Comparison of ENCODE assay signal across 14 cellular contexts in genomic region chr4:150235795-150236385, GRCh38.
DNase-seq lines count a peak whose midpoint lies in the region; ATAC-seq, FAIRE-seq and TF ChIP-seq lines count a peak whose summit lies in the region.
"Had no signal": no experiment of that assay in that cellular context is flagged by ENCODE, and none has a peak within 500 bp of the region (broad histone marks: within the 10 kb centered on the region; RNA-seq: fewer than 3 reads in every experiment).

No MANE protein-coding gene starts in this region.

- no peaks in the 10 kb centered on the region for H4K20me1 ChIP-seq in endothelial cell of umbilical vein (replicated peaks; ENCODE audit: control insufficient read depth, extremely low read depth, insufficient read depth, low read length)

- H3K9ac ChIP-seq in endothelial cell of umbilical vein (replicated peaks; ENCODE audit: extremely low read depth, insufficient read depth, low read length) = peak overlapping the region; percentile 70

- no peaks in the 10 kb centered on the region for H3K9me3 Mint-ChIP-seq in nephron
- H3K9me3 Mint-ChIP-seq: naive thymus-derived CD8-positive, alpha-beta T cell; T-helper 1 cell treated with Interleukin-12 subunit alpha and Interleukin-12 subunit beta and Interleukin-4 antibody, amounts not matched to agents 30 μg/mL and 1 μg/mL, for 36 hours had no signal

- H3K79me2 ChIP-seq in endothelial cell of umbilical vein (ENCODE audit: control insufficient read depth, insufficient read depth, low read length) = no peaks in the 10 kb centered on the region

- no peaks in the 10 kb centered on the region for H3K9me1 ChIP-seq in endothelial cell of umbilical vein (replicated peaks; ENCODE audit: control insufficient read depth, extremely low read depth, insufficient read depth, low read length)

- POLR2A ChIA-PET in A549 (lab: Yijun Ruan, JAX) = no interaction called here
- POLR2A ChIA-PET in endothelial cell of umbilical vein (lab: Charles Lee) = no interaction called here

- H3K27me3 ChIP-seq in RWPE2 (ENCODE audit: insufficient read depth, poor library complexity, severe bottlenecking) (no peaks in the 10 kb centered on the region), endothelial cell of umbilical vein (ENCODE audit: control insufficient read depth in 2 of 2, insufficient read depth in 2 of 2, low read length in 2 of 2) (no peaks in the 10 kb centered on the region), left lung (no peaks in the 10 kb centered on the region), adrenal gland (no peaks in the 10 kb centered on the region)

- H3K36me3 ChIP-seq in RWPE2 (ENCODE audit: low read depth) (no peaks in the 10 kb centered on the region), endothelial cell of umbilical vein (ENCODE audit: control insufficient read depth in 2 of 2, extremely low read depth in 1 of 2, insufficient read depth in 2 of 2, low read length in 2 of 2) (no peaks in the 10 kb centered on the region), left lung (no peaks in the 10 kb centered on the region), adrenal gland (replicated peaks in 1 of 2) (no peaks in the 10 kb centered on the region)

- 57% methylated on average over 6 of the region's 6 CpGs for WGBS in A549 (ENCODE audit: missing lambda C conversion rate)
- 79 to 83% (median 80%) methylated on average over 6 of the region's 6 CpGs for WGBS in adrenal gland, 4 donors

- CTCF ChIA-PET in A549 (lab: Yijun Ruan, JAX) = interaction anchor here (1.3 kb wide), 2 partner anchors 9 to 225 kb away, joined by 3 to 4 read pairs; no protein-coding TSS in a partner anchor
- CTCF ChIA-PET in endothelial cell of umbilical vein (lab: Charles Lee) = no interaction called here

- peaks cover 4% of the 10 kb centered on the region for H3K27me3 Mint-ChIP-seq in nephron (ENCODE audit: low read depth)
- peaks cover 63% of the 10 kb centered on the region for H3K27me3 Mint-ChIP-seq in T-helper 17 cell

- peak overlapping the region; percentile 82 for H3K4me2 ChIP-seq in A549
- H3K4me2 ChIP-seq in endothelial cell of umbilical vein (ENCODE audit: insufficient read depth, low read length) = peak overlapping the region; percentile 81
- H3K4me2 ChIP-seq: PC-9 had no signal

- H3K4me1 Mint-ChIP-seq in nephron (peaks cover 29% of the 10 kb centered on the region), T-helper 17 cell (no peaks in the 10 kb centered on the region)
- H3K4me1 Mint-ChIP-seq: naive thymus-derived CD8-positive, alpha-beta T cell had no signal

- H3K4me3 Mint-ChIP-seq in nephron (no peak overlapping the region), T-helper 17 cell (no peak overlapping the region)
- H3K4me3 Mint-ChIP-seq: naive thymus-derived CD8-positive, alpha-beta T cell; T-helper 1 cell treated with Interleukin-12 subunit alpha and Interleukin-12 subunit beta and Interleukin-4 antibody, amounts not matched to agents 30 μg/mL and 1 μg/mL, for 36 hours had no signal

- H2AFZ ChIP-seq in endothelial cell of umbilical vein (ENCODE audit: low read depth, low read length) = peak overlapping the region; percentile 13
- H2AFZ ChIP-seq: PC-9 had no signal

- TF ChIP-seq POLR2A in A549 (IDR thresholded peaks at IDR 0.05; ENCODE audit: low read length) (no peak), endothelial cell of umbilical vein (IDR thresholded peaks at IDR 0.05; ENCODE audit: low read depth, low read length) (no peak), adrenal gland (IDR thresholded peaks at IDR 0.05) (no peak)

- H3K36me3 Mint-ChIP-seq in nephron (ENCODE audit: low read depth) (peaks cover 24% of the 10 kb centered on the region), T-helper 17 cell (ENCODE audit: low read depth) (no peaks in the 10 kb centered on the region)
- H3K36me3 Mint-ChIP-seq: naive thymus-derived CD8-positive, alpha-beta T cell had no signal

- dilution Hi-C loops in endothelial cell of umbilical vein (cut with MboI; ENCODE audit: extremely low pct_ligation_motif_present, low sequenced_read_pairs) = no loop called here

- peak overlapping the region; percentile 10 to 63 (median 47) for H3K27ac Mint-ChIP-seq in nephron
- H3K27ac Mint-ChIP-seq in T-helper 17 cell = no peak overlapping the region
- H3K27ac Mint-ChIP-seq: naive thymus-derived CD8-positive, alpha-beta T cell; T-helper 1 cell treated with Interleukin-12 subunit alpha and Interleukin-12 subunit beta and Interleukin-4 antibody, amounts not matched to agents 30 μg/mL and 1 μg/mL, for 36 hours had no signal

- TF ChIP-seq RAD21 in A549 (conservative IDR thresholded peaks at IDR 0.05 in 1 of 2, IDR thresholded peaks at IDR 0.05 in 1 of 2) = no peak

- no peak for DNase-seq in A549 (ENCODE audit: low read depth in 1 of 2, low spot score in 1 of 2)
- DNase-seq in RWPE2 (ENCODE audit: low spot score) = no peak
- DNase-seq in endothelial cell of umbilical vein (ENCODE audit: low read depth, low spot score) = no peak
- DNase-seq in T-helper 17 cell = no peak
- no peak for DNase-seq in left lung
- DNase-seq in cerebellar nuclear complex (lab: John Stamatoyannopoulos, UW) = no peak
- DNase-seq in adrenal gland = no peak
- DNase-seq: GF-D8; naive thymus-derived CD8-positive, alpha-beta T cell; NCI-H2227 treated with DMSO at 0.1 percent for 48 hours; PC-9; stimulated activated naive CD4-positive, alpha-beta T cell had no signal

- H3K4me3 ChIP-seq in A549 (no peak overlapping the region), RWPE2 (ENCODE audit: severe bottlenecking) (no peak overlapping the region), endothelial cell of umbilical vein (replicated peaks in 1 of 3; ENCODE audit: insufficient read depth in 1 of 3, low read depth in 1 of 3, low read length in 3 of 3) (no peak overlapping the region), left lung (no peak overlapping the region), adrenal gland (no peak overlapping the region)
- H3K4me3 ChIP-seq: PC-9 had no signal

- no peak for TF ChIP-seq CTCF in A549 (IDR thresholded peaks at IDR 0.05)
- no peak for TF ChIP-seq CTCF in RWPE2 (IDR thresholded peaks at IDR 0.05; ENCODE audit: poor library complexity, severe bottlenecking)
- TF ChIP-seq CTCF in endothelial cell of umbilical vein (IDR thresholded peaks at IDR 0.05; ENCODE audit: extremely low read depth in 1 of 2, insufficient read depth in 1 of 2, low read depth in 1 of 2, low read length in 2 of 2) = no peak
- no peak for TF ChIP-seq CTCF in nephron (IDR thresholded peaks at IDR 0.05; ENCODE audit: unreplicated experiment in 3 of 3)
- no peak for TF ChIP-seq CTCF in left lung (IDR thresholded peaks at IDR 0.05)
- TF ChIP-seq CTCF in adrenal gland (IDR thresholded peaks at IDR 0.05) = no peak

- FAIRE-seq in A549 (lab: Jason Lieb, UNC) (no peak), endothelial cell of umbilical vein (lab: Jason Lieb, UNC) (no peak)

- H3K9me3 ChIP-seq in A549 = no peaks in the 10 kb centered on the region
- no peaks in the 10 kb centered on the region for H3K9me3 ChIP-seq in RWPE2 (ENCODE audit: severe bottlenecking)
- H3K9me3 ChIP-seq in endothelial cell of umbilical vein (replicated peaks; ENCODE audit: control insufficient read depth, insufficient read depth, low read length) = no peaks in the 10 kb centered on the region
- no peaks in the 10 kb centered on the region for H3K9me3 ChIP-seq in T-helper 17 cell (ENCODE audit: control insufficient read depth, low read length, poor library complexity, severe bottlenecking)
- H3K9me3 ChIP-seq in left lung = no peaks in the 10 kb centered on the region
- no peaks in the 10 kb centered on the region for H3K9me3 ChIP-seq in adrenal gland (replicated peaks in 1 of 3)

- H3K27ac ChIP-seq in A549 = peak overlapping the region; percentile 85 to 88
- H3K27ac ChIP-seq in RWPE2 (ENCODE audit: poor library complexity, severe bottlenecking) = peak overlapping the region; percentile 61
- peak overlapping the region; percentile 90 for H3K27ac ChIP-seq in endothelial cell of umbilical vein (ENCODE audit: insufficient read depth, low read depth, low read length)
- peak overlapping the region in 1 of 2 donors; percentile 51 for H3K27ac ChIP-seq in left lung
- no peak overlapping the region for H3K27ac ChIP-seq in adrenal gland
- H3K27ac ChIP-seq: PC-9 had no signal

- TF ChIP-seq EP300 in A549 (IDR thresholded peaks at IDR 0.05) = no peak

- no TSS peak for BruUV-seq in endothelial cell of umbilical vein (replicated peaks; lab: Mats Ljungman, UMichigan)

- intact Hi-C loops in endothelial cell of umbilical vein (cut with micrococcal nuclease) = loop anchor here (5.0 kb wide), 1 partner anchor 64 kb away; no protein-coding TSS in a partner anchor
- intact Hi-C loops in left lung (cut with DNase I) = no loop called here
- intact Hi-C loops in adrenal gland (cut with DNase I) = no loop called here

- H3K4me1 ChIP-seq in A549 (peaks cover 67% of the 10 kb centered on the region), RWPE2 (ENCODE audit: insufficient read depth, poor library complexity, severe bottlenecking) (peaks cover 15% of the 10 kb centered on the region), endothelial cell of umbilical vein (ENCODE audit: control insufficient read depth, extremely low read depth, insufficient read depth, low read length) (peaks cover 44% of the 10 kb centered on the region), left lung (peaks cover 0 to 4% of the 10 kb centered on the region in 2 donors), adrenal gland (replicated peaks in 1 of 2) (peaks cover 4 to 17% of the 10 kb centered on the region in 2 donors)

- ATAC-seq in A549 (peak; percentile 14 to 31; a peak in 3 of 6 replicates), RWPE2 (ENCODE audit: low read depth) (no peak; the same call in 2 of the 3 replicates), T-helper 17 cell (no peak), left lung (no peak)
- ATAC-seq: naive thymus-derived CD8-positive, alpha-beta T cell had no signal

TF ChIP-seq in A549, 52 proteins besides CTCF, POLR2A, EP300 and RAD21 (continues in another document):
- no peak for TF ChIP-seq ZC3H11A (IDR thresholded peaks at IDR 0.05)
- TF ChIP-seq, protein P1, sequence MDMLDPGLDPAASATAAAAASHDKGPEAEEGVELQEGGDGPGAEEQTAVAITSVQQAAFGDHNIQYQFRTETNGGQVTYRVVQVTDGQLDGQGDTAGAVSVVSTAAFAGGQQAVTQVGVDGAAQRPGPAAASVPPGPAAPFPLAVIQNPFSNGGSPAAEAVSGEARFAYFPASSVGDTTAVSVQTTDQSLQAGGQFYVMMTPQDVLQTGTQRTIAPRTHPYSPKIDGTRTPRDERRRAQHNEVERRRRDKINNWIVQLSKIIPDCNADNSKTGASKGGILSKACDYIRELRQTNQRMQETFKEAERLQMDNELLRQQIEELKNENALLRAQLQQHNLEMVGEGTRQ (IDR thresholded peaks at IDR 0.05) = no peak

TF ChIP-seq in endothelial cell of umbilical vein, 7 proteins besides CTCF, POLR2A, EP300 and RAD21 (continues in another document):
- TF ChIP-seq JUN (IDR thresholded peaks at IDR 0.05; ENCODE audit: borderline replicate concordance, insufficient read depth, insufficient read length, low read depth) = no peak
- TF ChIP-seq EZH2 (IDR thresholded peaks at IDR 0.05; ENCODE audit: borderline replicate concordance, low read depth, low read length, severe bottlenecking) = no peak
- no peak for TF ChIP-seq POLR2AphosphoS5 (IDR thresholded peaks at IDR 0.05; ENCODE audit: insufficient read depth, low read depth, low read length)
- TF ChIP-seq FOS (IDR thresholded peaks at IDR 0.05; ENCODE audit: borderline replicate concordance, insufficient read depth, low read length) = no peak
- no peak for TF ChIP-seq GATA2 (IDR thresholded peaks at IDR 0.05; ENCODE audit: insufficient read depth, insufficient read length, low read depth, low read length)

Comparison
In these comparisons a context has a peak if more than half of its experiments do, and no peak if none do; other contexts are left out.
1. ATAC-seq: peak in A549 (2 of 2); none in RWPE2 (single experiment), T-helper 17 cell (single experiment) and left lung (single experiment).
2. H3K27ac ChIP-seq: peak in A549 (2 of 2), RWPE2 (single experiment) and endothelial cell of umbilical vein (single experiment); none in adrenal gland (0 of 5).